In the genomic region with DNA sequence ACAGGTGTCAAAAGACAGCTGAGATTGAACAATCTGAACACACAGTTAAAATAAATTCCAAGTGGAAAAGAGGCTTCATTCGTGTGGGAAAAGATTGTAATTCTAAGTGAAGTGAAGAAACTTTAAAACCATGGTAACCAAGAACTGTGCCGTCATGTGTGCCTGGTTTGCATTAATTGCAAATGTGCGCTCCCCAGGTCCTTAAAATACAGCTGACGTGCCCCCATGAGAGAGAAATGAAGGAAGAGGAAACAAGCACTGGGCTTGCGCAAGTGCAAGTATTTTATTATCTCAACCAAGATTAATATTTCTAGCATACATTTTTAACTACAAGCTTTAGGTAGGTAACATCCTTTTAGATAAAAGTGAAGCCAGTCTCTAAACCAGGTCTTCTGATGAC, we compare ENCODE assay signal across 25 cellular contexts.
"Had no signal": no experiment of that assay in that cellular context is flagged by ENCODE, and none has a peak within 500 bp of the region (broad histone marks: within the 10 kb centered on the region; RNA-seq: fewer than 3 reads in every experiment).

No MANE protein-coding gene starts in this region.

- H3K4me1 ChIP-seq: gastrocnemius medialis, neural progenitor cell, parathyroid adenoma, prostate gland, suprapubic skin, vagina had no signal

- H3K4me2 ChIP-seq: neural progenitor cell had no signal

- H3K9me3 ChIP-seq: gastrocnemius medialis, heart left ventricle, left lung, prostate gland, suprapubic skin, vagina had no signal

- H3K9ac ChIP-seq: neural progenitor cell, parathyroid adenoma had no signal

- H3K36me3 ChIP-seq: gastrocnemius medialis, heart left ventricle, left lung, neural progenitor cell, prostate gland, suprapubic skin, vagina had no signal

- H3K27ac ChIP-seq: epithelial cell of prostate, gastrocnemius medialis, left lung, neural progenitor cell, prostate gland, skin epidermis, suprapubic skin, vagina had no signal

- H2AFZ ChIP-seq: neural progenitor cell, parathyroid adenoma had no signal

- H3K27me3 ChIP-seq: gastrocnemius medialis, heart left ventricle, left lung, neural progenitor cell, suprapubic skin, vagina had no signal

- H3K79me2 ChIP-seq: parathyroid adenoma had no signal

- ATAC-seq: esophagus mucosa; gastrocnemius medialis; heart left ventricle; left cardiac atrium; left lung; naive thymus-derived CD4-positive, alpha-beta T cell; right cardiac atrium; stimulated activated naive CD8-positive, alpha-beta T cell treated with anti-CD3 and anti-CD28 coated beads, Interleukin-15, amount 100 ng/mL, for 72 hours had no signal

- DNase-seq: effector CD8-positive, alpha-beta T cell; endodermal cell; foreskin fibroblast; gastrocnemius medialis; heart left ventricle; hippocampal formation; left cardiac atrium; left lung; mesendoderm; midbrain; naive thymus-derived CD4-positive, alpha-beta T cell; right cardiac atrium; stimulated activated CD4-positive, alpha-beta T cell treated with anti-CD3 and anti-CD28 coated beads, Interleukin-15, amount 100 ng/mL, for 24 hours; stimulated activated CD4-positive, alpha-beta T cell treated with anti-CD3 and anti-CD28 coated beads, Interleukin-2, amount 100 ng/mL, for 48 hours; stimulated activated naive CD4-positive, alpha-beta T cell; stimulated activated naive CD8-positive, alpha-beta T cell treated with anti-CD3 and anti-CD28 coated beads, Interleukin-15, amount 100 ng/mL, for 72 hours; trophoblast cell had no signal

- H3K4me3 ChIP-seq: gastrocnemius medialis, heart left ventricle, left lung, neural progenitor cell, prostate gland, skin epidermis, suprapubic skin, vagina had no signal
